Comparison of ENCODE assay signal across 11 cellular contexts in genomic region chr1:53685272-53686051, GRCh38. TPM values are rescaled to one million over a fixed set of nuclear protein-coding genes. Genes with fewer than 3 reads are reported as not detected.
A peak's percentile ranks its signal among the peaks of the same experiment; 100 is the strongest.
DNase-seq lines count a peak whose midpoint lies in the region; ATAC-seq and TF ChIP-seq lines count a peak whose summit lies in the region.
"Had no signal": no experiment of that assay in that cellular context is flagged by ENCODE, and none has a peak within 500 bp of the region (broad histone marks: within the 10 kb centered on the region; RNA-seq: fewer than 3 reads in every experiment).

No MANE protein-coding gene starts in this region.

- peak; percentile 23 for ATAC-seq in left ventricle myocardium superior
- ATAC-seq in GM18868 (IDR thresholded peaks at IDR 0.05; ENCODE audit: unreplicated experiment), result no peak

- no peaks in the 10 kb centered on the region for H3K79me2 ChIP-seq in SK-N-SH (ENCODE audit: insufficient read depth)

- CTCF ChIA-PET in SK-N-SH (lab: Yijun Ruan, JAX), result interaction anchor here (0.7 to 7.4 kb wide), 11 partner anchors 11 to 408 kb away, joined by 3 to 131 read pairs (median 3); no protein-coding TSS in a partner anchor
- CTCF ChIA-PET in CD8-positive, alpha-beta memory T cell (lab: Charles Lee), result no interaction called here

- H3K27ac ChIP-seq in SK-N-SH (ENCODE audit: low read depth in 2 of 2, low read length in 1 of 2), result peak overlapping the region; percentile 27 to 50; a peak in 3 of 4 replicates
- H3K27ac ChIP-seq in CD8-positive, alpha-beta memory T cell (ENCODE audit: low read depth, low read length), result no peak overlapping the region
- H3K27ac ChIP-seq: lower lobe of right lung, Peyer's patch had no signal

- H3F3A ChIP-seq in SK-N-SH (replicated peaks; ENCODE audit: insufficient read depth), result peaks cover 4% of the 10 kb centered on the region

- H3K4me1 ChIP-seq in SK-N-SH (ENCODE audit: control insufficient read depth in 1 of 2, insufficient read depth in 2 of 2, low read depth in 1 of 2, low read length in 1 of 2), result peaks cover 15 to 74% of the 10 kb centered on the region in 2 experiments; a peak in 2 of 4 replicates
- H3K4me1 ChIP-seq in CD8-positive, alpha-beta memory T cell (ENCODE audit: insufficient read depth, low read length), result peaks cover 8% of the 10 kb centered on the region
- H3K4me1 ChIP-seq: lower lobe of right lung had no signal

- POLR2A ChIA-PET in SK-N-SH (lab: Yijun Ruan, JAX), result no interaction called here
- POLR2A ChIA-PET in CD8-positive, alpha-beta memory T cell (lab: Charles Lee), result no interaction called here

- peak overlapping the region; percentile 72 for H3K4me3 Mint-ChIP-seq in type B pancreatic cell
- H3K4me3 Mint-ChIP-seq in CD8-positive, alpha-beta memory T cell, result no peak overlapping the region

- DNase-seq in left ventricle myocardium superior (no peak), cardiac septum (ENCODE audit: low spot score) (no peak), SK-N-SH (peak; percentile 85), fibroblast of pulmonary artery (ENCODE audit: low read depth) (peak; percentile 10), type B pancreatic cell (ENCODE audit: extremely low spot score, unreplicated experiment) (no peak), NOMO-1 (lab: John Stamatoyannopoulos, UW; ENCODE audit: unreplicated experiment in 2 of 2) (no peak)
- DNase-seq in CD8-positive, alpha-beta memory T cell, result no peak
- DNase-seq: effector CD8-positive, alpha-beta T cell; lower lobe of right lung; Peyer's patch had no signal

- 0 out of 2 replicates have a peak overlapping the region, but pooled peaks have one; percentile 45 for H2AFZ ChIP-seq in SK-N-SH (ENCODE audit: low read depth)

- H3K4me1 Mint-ChIP-seq in type B pancreatic cell (ENCODE audit: unreplicated experiment), result peaks cover 48% of the 10 kb centered on the region
- H3K4me1 Mint-ChIP-seq in CD8-positive, alpha-beta memory T cell, result peaks cover 5 to 8% (median 7%) of the 10 kb centered on the region in 3 donors

- H3K27ac Mint-ChIP-seq in type B pancreatic cell, result peak overlapping the region; percentile 63
- H3K27ac Mint-ChIP-seq in CD8-positive, alpha-beta memory T cell, result no peak overlapping the region

- no peak for TF ChIP-seq RAD21 in SK-N-SH (IDR thresholded peaks at IDR 0.05; ENCODE audit: low read length)

- no peaks in the 10 kb centered on the region for H3K27me3 ChIP-seq in SK-N-SH (ENCODE audit: insufficient read depth)
- no peaks in the 10 kb centered on the region for H3K27me3 ChIP-seq in CD8-positive, alpha-beta memory T cell (ENCODE audit: insufficient read depth, low read length, poor library complexity, severe bottlenecking)
- H3K27me3 ChIP-seq: Peyer's patch had no signal

- peak overlapping the region in 1 of 2 experiments; percentile 23; a peak in 1 of 4 replicates for H3K4me3 ChIP-seq in SK-N-SH (ENCODE audit: low read depth in 2 of 2, low read length in 1 of 2)
- H3K4me3 ChIP-seq in fibroblast of pulmonary artery (replicated peaks; ENCODE audit: low read depth, low read length), result no peak overlapping the region
- H3K4me3 ChIP-seq in CD8-positive, alpha-beta memory T cell (ENCODE audit: low read length), result no peak overlapping the region
- H3K4me3 ChIP-seq: lower lobe of right lung, Peyer's patch had no signal

- intact Hi-C loops in left ventricle myocardium superior (cut with micrococcal nuclease), result no loop called here
- intact Hi-C loops in cardiac septum (cut with DNase I), result no loop called here

- no peaks in the 10 kb centered on the region for H3K36me3 ChIP-seq in SK-N-SH (replicated peaks in 1 of 2; ENCODE audit: control insufficient read depth in 1 of 2, insufficient read depth in 2 of 2, low read length in 1 of 2)
- H3K36me3 ChIP-seq in CD8-positive, alpha-beta memory T cell (ENCODE audit: insufficient read depth, low read length), result no peaks in the 10 kb centered on the region
- H3K36me3 ChIP-seq: lower lobe of right lung, Peyer's patch had no signal

- peaks cover 66% of the 10 kb centered on the region for H3K27me3 Mint-ChIP-seq in type B pancreatic cell
- peaks cover 21 to 23% of the 10 kb centered on the region in 2 donors for H3K27me3 Mint-ChIP-seq in CD8-positive, alpha-beta memory T cell

- H4K20me1 ChIP-seq in SK-N-SH (ENCODE audit: insufficient read depth), result no peaks in the 10 kb centered on the region

- H3K9ac ChIP-seq in SK-N-SH, result no peak overlapping the region

- no peaks in the 10 kb centered on the region for H3K9me2 ChIP-seq in SK-N-SH

- 12% methylated on average over 26 of the region's 28 CpGs for WGBS in SK-N-SH (ENCODE audit: low lambda C conversion rate)

- TF ChIP-seq CTCF in SK-N-SH (IDR thresholded peaks at IDR 0.05) (no peak), fibroblast of pulmonary artery (IDR thresholded peaks at IDR 0.05; ENCODE audit: low read length, missing control alignments) (no peak), type B pancreatic cell (conservative IDR thresholded peaks at IDR 0.05) (no peak)

- TF ChIP-seq EP300 in SK-N-SH (IDR thresholded peaks at IDR 0.05; ENCODE audit: borderline replicate concordance in 1 of 2, low read depth in 1 of 2, low read length in 1 of 2), result no peak

- H3K36me3 Mint-ChIP-seq in type B pancreatic cell, result no peaks in the 10 kb centered on the region
- H3K36me3 Mint-ChIP-seq in CD8-positive, alpha-beta memory T cell, result no peaks in the 10 kb centered on the region

- peak overlapping the region; percentile 75 for H3K4me2 ChIP-seq in SK-N-SH

- no peaks in the 10 kb centered on the region for H3K9me3 ChIP-seq in SK-N-SH
- H3K9me3 ChIP-seq in CD8-positive, alpha-beta memory T cell (ENCODE audit: low read length), result no peaks in the 10 kb centered on the region
- H3K9me3 ChIP-seq: lower lobe of right lung, Peyer's patch had no signal

- H3K9me3 Mint-ChIP-seq in type B pancreatic cell, result no peaks in the 10 kb centered on the region
- no peaks in the 10 kb centered on the region for H3K9me3 Mint-ChIP-seq in CD8-positive, alpha-beta memory T cell

TF ChIP-seq in SK-N-SH, 30 proteins besides CTCF, POLR2A, EP300 and RAD21 (continues in another document):
- TF ChIP-seq ELF1 (IDR thresholded peaks at IDR 0.05) (no peak), IRF3 (IDR thresholded peaks at IDR 0.05; ENCODE audit: low read depth, low read length) (no peak), NRF1 (IDR thresholded peaks at IDR 0.05; ENCODE audit: low read depth, low read length) (no peak), SMC3 (IDR thresholded peaks at IDR 0.05; ENCODE audit: low read depth, low read length) (no peak), RCOR1 (IDR thresholded peaks at IDR 0.05; ENCODE audit: low read length) (no peak), TAF1 (IDR thresholded peaks at IDR 0.05; ENCODE audit: borderline replicate concordance, low read depth, low read length) (no peak), USF2 (IDR thresholded peaks at IDR 0.05; ENCODE audit: borderline replicate concordance, low read depth, low read length) (no peak), FOXM1 (IDR thresholded peaks at IDR 0.05; ENCODE audit: low read depth) (no peak), JUND (IDR thresholded peaks at IDR 0.05) (no peak), MEF2A (IDR thresholded peaks at IDR 0.05; ENCODE audit: borderline replicate concordance, low read depth) (no peak), PBX3 (IDR thresholded peaks at IDR 0.05) (no peak), FOSL2 (IDR thresholded peaks at IDR 0.05; ENCODE audit: borderline replicate concordance, low read depth) (no peak), RFX5 (IDR thresholded peaks at IDR 0.05; ENCODE audit: low read length) (no peak), MAX (IDR thresholded peaks at IDR 0.05; ENCODE audit: low read depth) (no peak)

RNA-seq across cellular contexts. Expression of gene GLIS1, which starts 53.5 kb away (rescaled TPM):
- total RNA-seq in left ventricle myocardium superior (not detected), cardiac septum (0.30 TPM), type B pancreatic cell (ENCODE audit: low replicate concordance) (0.17 and 2.1 TPM in 2 replicates)
- polyA plus RNA-seq in SK-N-SH (2012; rRNA removed), result 0.05 and 0.13 TPM in 2 replicates
- 0.06 and 0.09 TPM in 2 replicates for polyA plus RNA-seq in SK-N-SH (2012; cell fraction: cytosol; rRNA removed)
- 0.15 and 0.25 TPM in 2 replicates for polyA plus RNA-seq in SK-N-SH (2012; cell fraction: nucleus; rRNA removed)
- total RNA-seq in CD8-positive, alpha-beta memory T cell, result not detected
- polyA plus RNA-seq in CD8-positive, alpha-beta memory T cell, result 0.18 TPM
- total RNA-seq: lower lobe of right lung had no signal

Comparison
In these comparisons a context has a peak if more than half of its experiments do, and no peak if none do; other contexts are left out.
1. DNase-seq: peak in SK-N-SH (single experiment) and fibroblast of pulmonary artery (single experiment); none in left ventricle myocardium superior (single experiment), cardiac septum (single experiment), type B pancreatic cell (single experiment), CD8-positive, alpha-beta memory T cell (0 of 5) and NOMO-1 (0 of 2).